27 cellular contexts compared by ENCODE assay signal in genomic region chrX:14006489-14006888, GRCh38.
"Had no signal": no experiment of that assay in that cellular context is flagged by ENCODE, and none has a peak within 500 bp of the region (broad histone marks: within the 10 kb centered on the region; RNA-seq: fewer than 3 reads in every experiment).

No MANE protein-coding gene starts in this region.

- H3K4me3 ChIP-seq: left ventricle myocardium inferior, lung, ovary, right atrium auricular region, right lobe of liver, smooth muscle cell, tibial nerve, uterus had no signal

- H3K9me3 ChIP-seq: left ventricle myocardium inferior, ovary, right atrium auricular region, right lobe of liver, tibial nerve, uterus had no signal

- H3K4me2 ChIP-seq: smooth muscle cell had no signal

- H3K27ac Mint-ChIP-seq: mesothelial cell of epicardium; naive B cell; natural killer cell; progenitor cell of endocrine pancreas; stimulated activated memory B cell treated with anti-CD40 and anti-IgM and Interleukin-4, amounts not matched to agents 10 μg/mL and 1 μg/mL and 100 μg/mL, for 72 hours; type B pancreatic cell had no signal

- FAIRE-seq: islet of Langerhans, kidney had no signal

- H3K4me1 ChIP-seq: left ventricle myocardium inferior, right atrium auricular region, right lobe of liver, tibial nerve, uterus had no signal

- H3K36me3 Mint-ChIP-seq: natural killer cell had no signal

- ATAC-seq: left colon; natural killer cell; right lobe of liver; stimulated activated memory B cell treated with anti-CD40 and anti-IgM and Interleukin-4, amounts not matched to agents 10 μg/mL and 1 μg/mL and 100 μg/mL, for 72 hours; stimulated activated naive CD8-positive, alpha-beta T cell treated with anti-CD3 and anti-CD28 coated beads, Interleukin-15, amount 100 ng/mL, for 72 hours had no signal

- H3K9me3 Mint-ChIP-seq: immature natural killer cell; natural killer cell; stimulated activated memory B cell treated with anti-CD40 and anti-IgM and Interleukin-4, amounts not matched to agents 10 μg/mL and 1 μg/mL and 100 μg/mL, for 72 hours; stimulated activated naive CD8-positive, alpha-beta T cell treated with anti-CD3 and anti-CD28 coated beads, Interleukin-15, amount 100 ng/mL, for 72 hours; type B pancreatic cell had no signal

- H3K27me3 Mint-ChIP-seq: naive B cell; progenitor cell of endocrine pancreas; stimulated activated memory B cell treated with anti-CD40 and anti-IgM and Interleukin-4, amounts not matched to agents 10 μg/mL and 1 μg/mL and 100 μg/mL, for 72 hours; stimulated activated naive CD8-positive, alpha-beta T cell treated with anti-CD3 and anti-CD28 coated beads, Interleukin-15, amount 100 ng/mL, for 72 hours; type B pancreatic cell had no signal

- H3K4me1 Mint-ChIP-seq: immature natural killer cell; mesothelial cell of epicardium; naive B cell; natural killer cell; stimulated activated memory B cell treated with anti-CD40 and anti-IgM and Interleukin-4, amounts not matched to agents 10 μg/mL and 1 μg/mL and 100 μg/mL, for 72 hours; stimulated activated naive CD8-positive, alpha-beta T cell treated with anti-CD3 and anti-CD28 coated beads, Interleukin-15, amount 100 ng/mL, for 72 hours had no signal

- H3K4me3 Mint-ChIP-seq: immature natural killer cell; mesothelial cell of epicardium; natural killer cell; stimulated activated memory B cell treated with anti-CD40 and anti-IgM and Interleukin-4, amounts not matched to agents 10 μg/mL and 1 μg/mL and 100 μg/mL, for 72 hours; stimulated activated naive CD8-positive, alpha-beta T cell treated with anti-CD3 and anti-CD28 coated beads, Interleukin-15, amount 100 ng/mL, for 72 hours; type B pancreatic cell had no signal

- DNase-seq: hypothalamus; immature natural killer cell; kidney; left colon; left ventricle myocardium inferior; mesendoderm; naive B cell; natural killer cell; ovary; right lobe of liver; stimulated activated CD4-positive, alpha-beta T cell treated with anti-CD3 and anti-CD28 coated beads, Interleukin-1b, Interleukin-23, amount 100 ng/mL, for 48 hours; stimulated activated CD4-positive, alpha-beta T cell treated with anti-CD3 and anti-CD28 coated beads, Interleukin-2, amount 100 ng/mL, for 48 hours; stimulated activated CD4-positive, alpha-beta T cell treated with anti-CD3 and anti-CD28 coated beads, Interleukin-4, amount 100 ng/mL, for 4 hours; stimulated activated CD8-positive, alpha-beta memory T cell treated with anti-CD3 and anti-CD28 coated beads, Interleukin-4, amount 100 ng/mL, for 48 hours; stimulated activated naive CD4-positive, alpha-beta T cell treated with Interleukin-2 at 50 U/mL for 16 hours; stimulated activated naive CD8-positive, alpha-beta T cell treated with anti-CD3 and anti-CD28 coated beads, Interleukin-15, amount 100 ng/mL, for 72 hours; substantia nigra; uterus had no signal

- H3K27ac ChIP-seq: left ventricle myocardium inferior, ovary, right atrium auricular region, right lobe of liver, tibial nerve, uterus had no signal
